In genomic region chr1:74596770-74597169, GRCh38 we compare ENCODE assay signal across 24 cellular contexts.
A peak's percentile ranks its signal among the peaks of the same experiment; 100 is the strongest.
DNase-seq lines count a peak whose midpoint lies in the region; ATAC-seq and TF ChIP-seq lines count a peak whose summit lies in the region.
"Had no signal": no experiment of that assay in that cellular context is flagged by ENCODE, and none has a peak within 500 bp of the region (broad histone marks: within the 10 kb centered on the region; RNA-seq: fewer than 3 reads in every experiment).

No MANE protein-coding gene starts in this region.

- H3K27ac ChIP-seq in IMR-90 (ENCODE audit: insufficient read depth, low read length): no peak overlapping the region
- H3K27ac ChIP-seq in neural cell (ENCODE audit: low read length): no peak overlapping the region
- H3K27ac ChIP-seq: BLaER1, SK-N-MC had no signal

- H3K79me1 ChIP-seq in IMR-90 (ENCODE audit: low read depth in 1 of 2, low read length in 2 of 2): no peaks in the 10 kb centered on the region

- no peak overlapping the region for H3K18ac ChIP-seq in IMR-90 (ENCODE audit: low read depth, low read length)

- TF ChIP-seq RAD21 in IMR-90 (IDR thresholded peaks at IDR 0.05; ENCODE audit: low read length): no peak
- TF ChIP-seq RAD21 in neural cell (conservative IDR thresholded peaks at IDR 0.05): no peak

- no peaks in the 10 kb centered on the region for H3K36me3 Mint-ChIP-seq in osteocyte (ENCODE audit: unreplicated experiment)
- H3K36me3 Mint-ChIP-seq: CD4-positive, CD25-positive, alpha-beta regulatory T cell had no signal

- no peaks in the 10 kb centered on the region for H3K4me1 Mint-ChIP-seq in osteocyte (ENCODE audit: unreplicated experiment)
- H3K4me1 Mint-ChIP-seq: CD4-positive, CD25-positive, alpha-beta regulatory T cell had no signal

- H3K4me3 ChIP-seq in IMR-90 (ENCODE audit: insufficient read depth, low read depth, low read length) (no peak overlapping the region), neural cell (ENCODE audit: low read length) (no peak overlapping the region)
- H3K4me3 ChIP-seq: BLaER1, GM12878, HAP-1, MG63, SK-N-MC had no signal

- H3K4me3 Mint-ChIP-seq in osteocyte (ENCODE audit: unreplicated experiment): no peak overlapping the region
- H3K4me3 Mint-ChIP-seq: CD4-positive, CD25-positive, alpha-beta regulatory T cell had no signal

- no peak overlapping the region for H2AK5ac ChIP-seq in IMR-90 (ENCODE audit: low read depth, low read length)

- H2AK9ac ChIP-seq in IMR-90 (replicated peaks; ENCODE audit: low read depth, low read length, poor library complexity): no peak overlapping the region

- H3K27ac Mint-ChIP-seq in osteocyte (ENCODE audit: unreplicated experiment): no peak overlapping the region
- H3K27ac Mint-ChIP-seq: CD4-positive, CD25-positive, alpha-beta regulatory T cell had no signal

- no peak overlapping the region for H2BK15ac ChIP-seq in IMR-90 (ENCODE audit: low read depth, low read length)

- H3K4me1 ChIP-seq in IMR-90 (ENCODE audit: control insufficient read depth, insufficient read depth, low read length): no peaks in the 10 kb centered on the region
- H3K4me1 ChIP-seq: BLaER1, HAP-1 had no signal

- no TSS peak for BruUV-seq in IMR-90 (replicated peaks; lab: Mats Ljungman, UMichigan)

- H3K4me2 ChIP-seq in IMR-90 (ENCODE audit: low read depth, low read length) (no peak overlapping the region), neural cell (ENCODE audit: low read length) (no peak overlapping the region)
- H3K4me2 ChIP-seq: BLaER1 had no signal

- H2BK120ac ChIP-seq in IMR-90 (ENCODE audit: low read depth, low read length): no peak overlapping the region

- POLR2A ChIA-PET in IMR-90 (lab: Charles Lee; ENCODE audit: unreplicated experiment): no interaction called here

- H3K9me2 ChIP-seq in neural cell (ENCODE audit: insufficient read depth, low read length): no peaks in the 10 kb centered on the region

- dilution Hi-C loops in IMR-90 (cut with HindIII; ENCODE audit: low sequenced_read_pairs, unreplicated experiment): no loop called here

- no peaks in the 10 kb centered on the region for H4K20me1 ChIP-seq in IMR-90 (ENCODE audit: insufficient read depth, low read length)
- H4K20me1 ChIP-seq in neural cell (ENCODE audit: insufficient read depth): no peaks in the 10 kb centered on the region
- H4K20me1 ChIP-seq: BLaER1 had no signal

- H3K9me1 ChIP-seq in IMR-90 (ENCODE audit: insufficient read depth, low read length): no peaks in the 10 kb centered on the region

- H3K27me3 ChIP-seq in IMR-90 (ENCODE audit: control insufficient read depth, insufficient read depth, low read length): no peaks in the 10 kb centered on the region
- no peaks in the 10 kb centered on the region for H3K27me3 ChIP-seq in neural cell (ENCODE audit: insufficient read depth, low read depth, low read length)
- H3K27me3 ChIP-seq: BLaER1, MG63 had no signal

- no peaks in the 10 kb centered on the region for H3K9me3 Mint-ChIP-seq in osteocyte (ENCODE audit: unreplicated experiment)

- intact Hi-C loops in IMR-90 (cut with micrococcal nuclease): no loop called here

- H3F3A ChIP-seq in neural cell (ENCODE audit: insufficient read depth, low read length, poor library complexity, severe bottlenecking): no peaks in the 10 kb centered on the region

- H3K4ac ChIP-seq in IMR-90 (ENCODE audit: low read depth, low read length): no peak overlapping the region

- H3K14ac ChIP-seq in IMR-90 (replicated peaks; ENCODE audit: low read depth, low read length): no peak overlapping the region

- ATAC-seq in IMR-90 (ENCODE audit: low read depth): no peak
- ATAC-seq: GM12878 had no signal

- no peaks in the 10 kb centered on the region for H3K79me2 ChIP-seq in neural cell (replicated peaks; ENCODE audit: insufficient read depth, low read length)

- H3K23ac ChIP-seq in IMR-90 (ENCODE audit: low read depth, low read length): no peak overlapping the region

- no peak overlapping the region for H2BK5ac ChIP-seq in IMR-90 (ENCODE audit: low read depth, low read length, poor library complexity, severe bottlenecking)

- H3K9me3 ChIP-seq in IMR-90 (ENCODE audit: control insufficient read depth, insufficient read depth, low read length): no peaks in the 10 kb centered on the region
- H3K9me3 ChIP-seq in neural cell (ENCODE audit: low read length): no peaks in the 10 kb centered on the region
- H3K9me3 ChIP-seq: BLaER1, HAP-1, MG63 had no signal

- H2BK20ac ChIP-seq in IMR-90 (ENCODE audit: low read depth, low read length): no peak overlapping the region

- no peak overlapping the region for H4K8ac ChIP-seq in IMR-90 (ENCODE audit: low read depth in 2 of 2, low read length in 2 of 2)

- H3K27me3 Mint-ChIP-seq in osteocyte (ENCODE audit: unreplicated experiment): peaks cover 3% of the 10 kb centered on the region
- H3K27me3 Mint-ChIP-seq: CD4-positive, CD25-positive, alpha-beta regulatory T cell had no signal

- H2AFZ ChIP-seq in IMR-90 (replicated peaks; ENCODE audit: low read length, poor library complexity): peak overlapping the region; percentile 58
- no peak overlapping the region for H2AFZ ChIP-seq in neural cell (ENCODE audit: low read depth, low read length)

- H4K5ac ChIP-seq in IMR-90 (ENCODE audit: low read depth, low read length): no peak overlapping the region

- H3K9ac ChIP-seq in IMR-90 (ENCODE audit: low read depth, low read length) (no peak overlapping the region), neural cell (ENCODE audit: low read length) (no peak overlapping the region)
- H3K9ac ChIP-seq: BLaER1 had no signal

- TF ChIP-seq EP300 in neural cell (conservative IDR thresholded peaks at IDR 0.05; ENCODE audit: poor library complexity, severe bottlenecking): peak; percentile 97

- in situ Hi-C loops in IMR-90 (cut with MboI; ENCODE audit: low sequenced_read_pairs): no loop called here

- peak; percentile 2 for DNase-seq in NCI-H146 treated with DMSO at 0.1 percent for 48 hours (lab: John Stamatoyannopoulos, UW; ENCODE audit: unreplicated experiment)
- no peak for DNase-seq in NCI-H146 (lab: John Stamatoyannopoulos, UW)
- no peak for DNase-seq in IMR-90
- DNase-seq in NCI-H2171 (lab: John Stamatoyannopoulos, UW): peak; percentile 4
- no peak for DNase-seq in osteocyte (ENCODE audit: extremely low spot score, unreplicated experiment)
- DNase-seq in HCEC 1CT: no peak
- DNase-seq in superior temporal gyrus (ENCODE audit: extremely low spot score): no peak
- DNase-seq: CD4-positive, CD25-positive, alpha-beta regulatory T cell; DMS53; GOT3; KG1; MG63; NCI-H1105 treated with DMSO at 0.1 percent for 48 hours; NCI-H187; NCI-H2107; NCI-H226; NCI-H526; Right ventricle myocardium superior; RPMI8226 had no signal

- H4K91ac ChIP-seq in IMR-90 (ENCODE audit: insufficient read depth, low read depth, low read length): no peak overlapping the region

- no peak for TF ChIP-seq POLR2A in IMR-90 (IDR thresholded peaks at IDR 0.05; ENCODE audit: low read depth, low read length)

- H3K36me3 ChIP-seq in IMR-90 (ENCODE audit: control insufficient read depth, insufficient read depth, low read length): no peaks in the 10 kb centered on the region
- no peaks in the 10 kb centered on the region for H3K36me3 ChIP-seq in neural cell (ENCODE audit: insufficient read depth, low read length)
- H3K36me3 ChIP-seq: BLaER1, HAP-1, MG63 had no signal

- TF ChIP-seq CTCF in IMR-90 (conservative IDR thresholded peaks at IDR 0.05; ENCODE audit: low read depth, low read length): no peak
- no peak for TF ChIP-seq CTCF in neural cell (IDR thresholded peaks at IDR 0.05; ENCODE audit: poor library complexity, severe bottlenecking)
- TF ChIP-seq CTCF in osteocyte (IDR thresholded peaks at IDR 0.05): no peak

- no peak overlapping the region for H3K56ac ChIP-seq in IMR-90 (ENCODE audit: extremely low read depth, insufficient read depth, low read length)

- CTCF ChIA-PET in IMR-90 (lab: Yijun Ruan, JAX): no interaction called here

- WGBS in IMR-90 (ENCODE audit: extremely low coverage in 2 of 2, insufficient read length in 1 of 2), 2 experiments: no CpG with 5 or more reads among the region's 2 CpGs

TF ChIP-seq in IMR-90, 13 proteins besides CTCF, POLR2A, EP300 and RAD21 (continues in another document):
- TF ChIP-seq CEBPB (IDR thresholded peaks at IDR 0.05; ENCODE audit: low read depth, low read length) (no peak), MXI1 (IDR thresholded peaks at IDR 0.05; ENCODE audit: borderline replicate concordance, low read depth, low read length) (no peak), RFX5 (IDR thresholded peaks at IDR 0.05; ENCODE audit: low read depth, low read length) (no peak), MAFK (IDR thresholded peaks at IDR 0.05; ENCODE audit: low read depth, low read length) (no peak), ELK1 (IDR thresholded peaks at IDR 0.05; ENCODE audit: borderline replicate concordance, low read depth, low read length) (no peak), BHLHE40 (IDR thresholded peaks at IDR 0.05; ENCODE audit: low read depth, low read length) (no peak)

TF ChIP-seq in neural cell, 6 proteins besides CTCF, POLR2A, EP300 and RAD21:
- no peak for TF ChIP-seq TAF1 (IDR thresholded peaks at IDR 0.05; ENCODE audit: low read depth)
- TF ChIP-seq REST (IDR thresholded peaks at IDR 0.05; ENCODE audit: borderline replicate concordance): peak; percentile 41
- no peak for TF ChIP-seq SMC3 (conservative IDR thresholded peaks at IDR 0.05; ENCODE audit: poor library complexity)
- peak; percentile 97 for TF ChIP-seq POLR2AphosphoS5 (IDR thresholded peaks at IDR 0.05)

Comparison
In these comparisons a context has a peak if more than half of its experiments do, and no peak if none do; other contexts are left out.
1. DNase-seq: peak in NCI-H146 treated with DMSO at 0.1 percent for 48 hours (single experiment) and NCI-H2171 (single experiment); none in NCI-H146 (single experiment), IMR-90 (single experiment), osteocyte (single experiment), HCEC 1CT (single experiment) and superior temporal gyrus (single experiment).